Comparison of ENCODE assay signal across 9 cellular contexts in the genomic region with DNA sequence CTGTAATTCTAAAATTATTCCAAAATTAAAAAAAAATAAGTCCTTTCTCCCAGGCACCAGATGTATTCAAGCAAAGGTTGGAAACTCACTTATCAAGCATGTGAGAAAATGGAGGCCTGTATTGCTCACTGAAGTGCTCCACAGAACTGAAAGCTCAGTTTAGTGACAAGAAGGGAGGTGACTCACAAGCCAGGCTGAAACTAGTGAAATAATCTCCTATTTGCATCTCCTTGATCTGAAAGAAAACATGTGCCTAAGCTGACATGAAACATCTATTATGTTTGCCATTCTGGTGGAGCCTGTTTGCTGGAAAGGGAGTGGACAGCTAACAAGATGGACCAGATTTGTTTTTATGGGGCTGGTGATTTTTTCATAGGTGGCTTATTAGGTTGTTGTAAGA. TPM values are rescaled to one million over a fixed set of nuclear protein-coding genes. Genes with fewer than 3 reads are reported as not detected.
DNase-seq lines count a peak whose midpoint lies in the region; ATAC-seq and TF ChIP-seq lines count a peak whose summit lies in the region.
"Had no signal": no experiment of that assay in that cellular context is flagged by ENCODE, and none has a peak within 500 bp of the region (broad histone marks: within the 10 kb centered on the region; RNA-seq: fewer than 3 reads in every experiment).

No MANE protein-coding gene starts in this region.

- H3K4me2 ChIP-seq in KMS-11: peak overlapping the region; percentile 25; the same call in 1 of the 2 replicates

- H3K9ac ChIP-seq in KMS-11: no peak overlapping the region

- H2AFZ ChIP-seq in KMS-11 (ENCODE audit: low read depth): no peak overlapping the region

- H3K36me3 ChIP-seq in KMS-11 (ENCODE audit: insufficient read depth) (no peaks in the 10 kb centered on the region), aorta (ENCODE audit: control insufficient read depth in 1 of 2, insufficient read depth in 2 of 2, low read length in 1 of 2) (no peaks in the 10 kb centered on the region), testis (ENCODE audit: low read depth, missing control alignments) (no peaks in the 10 kb centered on the region)

- H3K9me3 ChIP-seq in aorta (ENCODE audit: control insufficient read depth, low read length) (no peaks in the 10 kb centered on the region), testis (no peaks in the 10 kb centered on the region)

- peak; percentile 6 for DNase-seq in ELF-1 (ENCODE audit: low read depth, low spot score)
- peak; percentile 56 to 76 for DNase-seq in foreskin keratinocyte
- DNase-seq in NCI-H2171 (lab: John Stamatoyannopoulos, UW): no peak
- no peak for DNase-seq in aorta
- DNase-seq in testis: no peak
- DNase-seq: Kasumi-1 had no signal

- peaks cover 46% of the 10 kb centered on the region for H3K4me1 ChIP-seq in KMS-11 (ENCODE audit: low read depth, poor library complexity, severe bottlenecking)
- no peaks in the 10 kb centered on the region for H3K4me1 ChIP-seq in foreskin keratinocyte
- H3K4me1 ChIP-seq in aorta (ENCODE audit: control insufficient read depth in 1 of 2, insufficient read depth in 2 of 2, low read length in 2 of 2): no peaks in the 10 kb centered on the region
- no peaks in the 10 kb centered on the region for H3K4me1 ChIP-seq in testis

- TF ChIP-seq CTCF in KMS-11 (conservative IDR thresholded peaks at IDR 0.05; ENCODE audit: low read depth, low read length) (no peak), foreskin keratinocyte (conservative IDR thresholded peaks at IDR 0.05) (no peak), testis (IDR thresholded peaks at IDR 0.05) (no peak)

- H3K27me3 ChIP-seq in KMS-11 (ENCODE audit: insufficient read depth, low read depth): no peaks in the 10 kb centered on the region
- H3K27me3 ChIP-seq in foreskin keratinocyte: no peaks in the 10 kb centered on the region
- H3K27me3 ChIP-seq in aorta (ENCODE audit: control insufficient read depth in 1 of 2, insufficient read depth in 2 of 2, low read length in 1 of 2): no peaks in the 10 kb centered on the region
- H3K27me3 ChIP-seq in testis: no peaks in the 10 kb centered on the region

- ATAC-seq in GM21423 (IDR thresholded peaks at IDR 0.05; ENCODE audit: unreplicated experiment) (peak; percentile 88), foreskin keratinocyte (peak; percentile 79), HG03469 (IDR thresholded peaks at IDR 0.05; ENCODE audit: unreplicated experiment) (no peak), aorta (ENCODE audit: low FRiP score) (no peak)

- H3K4me3 ChIP-seq in KMS-11 (IDR thresholded peaks at IDR 0.05; ENCODE audit: insufficient read depth, low read depth, low read length) (no peak overlapping the region), aorta (ENCODE audit: low read length in 2 of 2) (no peak overlapping the region), testis (no peak overlapping the region)

- H4K20me1 ChIP-seq in KMS-11 (ENCODE audit: insufficient read depth): no peaks in the 10 kb centered on the region

- H3K27ac ChIP-seq in KMS-11: peak overlapping the region; percentile 43
- H3K27ac ChIP-seq in foreskin keratinocyte: no peak overlapping the region
- H3K27ac ChIP-seq in aorta (ENCODE audit: low read depth in 1 of 2, low read length in 2 of 2): no peak overlapping the region
- no peak overlapping the region for H3K27ac ChIP-seq in testis

- no peaks in the 10 kb centered on the region for H3K79me2 ChIP-seq in KMS-11 (ENCODE audit: insufficient read depth, low read depth)

- TF ChIP-seq POLR2A in testis (IDR thresholded peaks at IDR 0.05): no peak

- intact Hi-C loops in aorta (cut with DNase I): no loop called here
- intact Hi-C loops in testis (cut with DNase I; ENCODE audit: low total_unique reads): no loop called here

RNA-seq across cellular contexts. Expression of gene AMELX, which starts 54.0 kb away (rescaled TPM):
- total RNA-seq in foreskin keratinocyte: not detected in 2 replicates
- polyA plus RNA-seq in foreskin keratinocyte: not detected in 2 replicates
- total RNA-seq in aorta: not detected
- not detected for polyA plus RNA-seq in aorta
- total RNA-seq in testis: not detected
- not detected for polyA plus RNA-seq in testis (ENCODE audit: insufficient read depth, low read depth, low replicate concordance)

Comparison
In these comparisons a context has a peak if more than half of its experiments do, and no peak if none do; other contexts are left out.
1. DNase-seq: peak in ELF-1 (single experiment) and foreskin keratinocyte (2 of 2); none in NCI-H2171 (single experiment), aorta (0 of 2) and testis (single experiment).
2. ATAC-seq: peak in GM21423 (single experiment) and foreskin keratinocyte (single experiment); none in HG03469 (single experiment) and aorta (single experiment).